ENCODE assay signal across 1 cellular context in genomic region chrX:2463973-2464676, GRCh38.
TF ChIP-seq lines count a peak whose summit lies in the region.

No MANE protein-coding gene starts in this region.

TF ChIP-seq in K562, 482 proteins besides CTCF, POLR2A, EP300 and RAD21 (continued from another document and continues in another):
- peak; percentile 26; the same call in 1 of the 2 replicates for TF ChIP-seq ZBTB33 (CRISPR knock-in tag; IDR thresholded peaks at IDR 0.05)
- peak; percentile 60; the same call in 1 of the 2 replicates for TF ChIP-seq TEAD4 (IDR thresholded peaks at IDR 0.05; ENCODE audit: low read length)
- TF ChIP-seq TEAD4 (CRISPR knock-in tag; IDR thresholded peaks at IDR 0.05; ENCODE audit: borderline replicate concordance), result no peak
- peak; percentile 82 for TF ChIP-seq NFIC (IDR thresholded peaks at IDR 0.05)
- TF ChIP-seq MNT (conservative IDR thresholded peaks at IDR 0.05), result peak; percentile 89 to 90
- TF ChIP-seq FOXP4 (CRISPR knock-in tag; IDR thresholded peaks at IDR 0.05; ENCODE audit: borderline replicate concordance), result peak; percentile 77; the same call in 1 of the 2 replicates
- TF ChIP-seq GTF2F1 (IDR thresholded peaks at IDR 0.05; ENCODE audit: low read depth, low read length), result no peak
- peak; percentile 98 for TF ChIP-seq FOXM1 (IDR thresholded peaks at IDR 0.05; ENCODE audit: low read depth)
- no peak for TF ChIP-seq FOXM1 (CRISPR knock-in tag; IDR thresholded peaks at IDR 0.05; ENCODE audit: low read depth)
- peak; percentile 78 for TF ChIP-seq USF1 (CRISPR knock-in tag; IDR thresholded peaks at IDR 0.05)
- no peak for TF ChIP-seq TRIM24 (IDR thresholded peaks at IDR 0.05)
- TF ChIP-seq EHMT2 (IDR thresholded peaks at IDR 0.05), result peak; percentile 100
- TF ChIP-seq EZH2 (IDR thresholded peaks at IDR 0.05; ENCODE audit: borderline replicate concordance, low read depth, low read length), result peak; percentile 97
- TF ChIP-seq CHD4 (IDR thresholded peaks at IDR 0.05; ENCODE audit: insufficient read depth, insufficient replicate concordance, low read depth, low read length, poor library complexity, severe bottlenecking), result peak; percentile 97
- TF ChIP-seq EP400 (IDR thresholded peaks at IDR 0.05), result peak; percentile 84
- peak; percentile 97 for TF ChIP-seq TOE1 (IDR thresholded peaks at IDR 0.05; ENCODE audit: borderline replicate concordance)
- TF ChIP-seq TOE1 (CRISPR knock-in tag; IDR thresholded peaks at IDR 0.05; ENCODE audit: borderline replicate concordance, low read depth), result no peak
- TF ChIP-seq FOXA3 (CRISPR knock-in tag; conservative IDR thresholded peaks at IDR 0.05 in 1 of 2, IDR thresholded peaks at IDR 0.05 in 1 of 2), result peak; percentile 76 to 92
- TF ChIP-seq E2F6 (IDR thresholded peaks at IDR 0.05; ENCODE audit: borderline replicate concordance in 1 of 2, extremely low read depth in 1 of 2, insufficient read depth in 1 of 2, insufficient read length in 1 of 2, low read depth in 1 of 2, low read length in 1 of 2, poor library complexity in 1 of 2, severe bottlenecking in 1 of 2), result peak; percentile 25 to 59
- TF ChIP-seq BHLHE40 (IDR thresholded peaks at IDR 0.05; ENCODE audit: low read length), result peak; percentile 52
- TF ChIP-seq MCM3 (IDR thresholded peaks at IDR 0.05), result no peak
- TF ChIP-seq PREB (CRISPR knock-in tag; IDR thresholded peaks at IDR 0.05), result no peak
- TF ChIP-seq NCOR1 (IDR thresholded peaks at IDR 0.05), result peak; percentile 60
- TF ChIP-seq MGA (IDR thresholded peaks at IDR 0.05), result peak; percentile 74
